Comparison of ENCODE assay signal across 22 cellular contexts in genomic region chr9:116585896-116586295, GRCh38.
"Had no signal": no experiment of that assay in that cellular context is flagged by ENCODE, and none has a peak within 500 bp of the region (broad histone marks: within the 10 kb centered on the region; RNA-seq: fewer than 3 reads in every experiment).

No MANE protein-coding gene starts in this region.

- ATAC-seq: activated T-cell treated with anti-CD3 and anti-CD28 coated beads, Interleukin-2, amount 50 U/mL, for 4 hours had no signal

- H3K4me3 Mint-ChIP-seq: activated B cell treated with CpG ODN at 0.5 μM for 24 hours; activated CD4-positive, alpha-beta memory T cell treated with anti-CD3 and anti-CD28 coated beads for 36 hours; activated CD4-positive, alpha-beta T cell treated with anti-CD3 and anti-CD28 coated beads, Interleukin-2, amount 10 ng/mL, durations not matched to agents 7 days and 5 days; activated naive CD8-positive, alpha-beta T cell treated with anti-CD3 and anti-CD28 coated beads for 36 hours; activated T-cell treated with anti-CD3 and anti-CD28 coated beads, Interleukin-2, amount 50 U/mL, for 4 hours; T-helper 1 cell treated with Interleukin-12 subunit alpha and Interleukin-12 subunit beta and Interleukin-4 antibody, amounts not matched to agents 30 μg/mL and 1 μg/mL, for 36 hours had no signal

- H3K27ac Mint-ChIP-seq: activated B cell treated with CpG ODN at 0.5 μM for 24 hours; activated CD4-positive, alpha-beta memory T cell treated with anti-CD3 and anti-CD28 coated beads for 36 hours; activated CD4-positive, alpha-beta T cell treated with anti-CD3 and anti-CD28 coated beads, Interleukin-2, amount 10 ng/mL, durations not matched to agents 7 days and 5 days; activated naive CD8-positive, alpha-beta T cell treated with anti-CD3 and anti-CD28 coated beads for 36 hours; T-helper 1 cell treated with Interleukin-12 subunit alpha and Interleukin-12 subunit beta and Interleukin-4 antibody, amounts not matched to agents 30 μg/mL and 1 μg/mL, for 36 hours had no signal

- H3K4me1 Mint-ChIP-seq: activated B cell treated with CpG ODN at 0.5 μM for 24 hours; activated CD4-positive, alpha-beta T cell treated with anti-CD3 and anti-CD28 coated beads, Interleukin-2, amount 10 ng/mL, durations not matched to agents 7 days and 5 days; activated naive CD8-positive, alpha-beta T cell treated with anti-CD3 and anti-CD28 coated beads for 36 hours had no signal

- DNase-seq: activated B cell treated with CpG ODN at 0.5 μM for 24 hours; activated CD4-positive, alpha-beta memory T cell treated with anti-CD3 and anti-CD28 coated beads for 36 hours; activated CD4-positive, alpha-beta T cell treated with anti-CD3 and anti-CD28 coated beads for 1 hour; activated CD4-positive, alpha-beta T cell treated with anti-CD3 and anti-CD28 coated beads, Interleukin-2, amount 10 ng/mL, durations not matched to agents 7 days and 5 days; activated CD8-positive, alpha-beta memory T cell treated with anti-CD3 and anti-CD28 coated beads for 24 hours; activated effector memory CD4-positive, alpha-beta T cell treated with anti-CD3 and anti-CD28 coated beads, Interleukin-2, amount 50 U/mL, for 16 hours; activated naive CD4-positive, alpha-beta T cell treated with Interleukin-2 at 50 U/mL for 16 hours; activated naive CD8-positive, alpha-beta T cell treated with anti-CD3 and anti-CD28 coated beads for 36 hours; activated T-cell treated with anti-CD3 and anti-CD28 coated beads, Interleukin-2, amount 50 U/mL, for 4 hours; cerebellar nuclear complex; MM.1S; NCI-H1105 treated with DMSO at 0.1 percent for 48 hours; NCI-H1436 treated with DMSO at 0.1 percent for 48 hours; NCI-H187; NCI-H2081; NCI-H510A treated with DMSO at 0.1 percent for 48 hours; NCI-H69; NK-92 treated with Interleukin-12 subunit alpha and Interleukin-12 subunit beta, amount 100 ng/mL, for 24 hours; Peyer's patch; SHP77 treated with DMSO at 0.1 percent for 48 hours; T-helper 9 cell had no signal

- H3K27me3 Mint-ChIP-seq: activated B cell treated with CpG ODN at 0.5 μM for 24 hours; activated CD4-positive, alpha-beta memory T cell treated with anti-CD3 and anti-CD28 coated beads for 36 hours; activated CD4-positive, alpha-beta T cell treated with anti-CD3 and anti-CD28 coated beads, Interleukin-2, amount 10 ng/mL, durations not matched to agents 7 days and 5 days; activated naive CD8-positive, alpha-beta T cell treated with anti-CD3 and anti-CD28 coated beads for 36 hours had no signal
